ENCODE assay signal across 8 cellular contexts in the genomic region with DNA sequence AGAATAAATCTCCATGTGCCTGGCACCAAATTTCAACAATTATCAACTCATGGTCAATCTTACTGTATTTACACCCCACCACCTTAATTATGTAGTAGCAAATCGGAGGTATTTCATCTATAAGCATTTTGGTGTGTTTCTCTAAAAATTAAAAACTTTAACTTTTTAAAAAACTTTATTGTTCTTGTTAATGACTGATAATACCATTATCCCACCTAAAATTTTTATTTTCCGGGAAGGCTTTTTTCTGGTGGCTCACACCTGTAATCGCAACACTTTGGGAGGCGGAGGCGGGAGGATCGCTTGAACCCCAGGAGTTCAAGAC. TPM values are rescaled to one million over a fixed set of nuclear protein-coding genes. Genes with fewer than 3 reads are reported as not detected.
A peak's percentile ranks its signal among the peaks of the same experiment; 100 is the strongest.
DNase-seq lines count a peak whose midpoint lies in the region; ATAC-seq and TF ChIP-seq lines count a peak whose summit lies in the region.

No MANE protein-coding gene starts in this region.

- peaks cover 13% of the 10 kb centered on the region for H3K4me1 Mint-ChIP-seq in Calu3 (ENCODE audit: low read depth, unreplicated experiment)
- peaks cover 9% of the 10 kb centered on the region for H3K4me1 Mint-ChIP-seq in chondrocyte (ENCODE audit: low read depth)
- H3K4me1 Mint-ChIP-seq in neural crest cell, result peaks cover 7% of the 10 kb centered on the region

- POLR2A ChIA-PET in HEK293T (lab: Yijun Ruan, JAX), result interaction anchor here (1.0 kb wide), 1 partner anchor 24 kb away, joined by 3 read pairs; a partner anchor contains a TSS

- CTCF ChIA-PET in Calu3 (lab: Charles Lee) (no interaction called here), HEK293T (lab: Yijun Ruan, JAX) (no interaction called here)

- peak; percentile 12 for ATAC-seq in HG03159 (IDR thresholded peaks at IDR 0.05; ENCODE audit: unreplicated experiment)

- BruUV-seq in Calu3 (replicated peaks; lab: Mats Ljungman, UMichigan), result no TSS peak

- peaks cover 44% of the 10 kb centered on the region for H3K36me3 Mint-ChIP-seq in Calu3 (ENCODE audit: insufficient read depth, unreplicated experiment)
- H3K36me3 Mint-ChIP-seq in chondrocyte (ENCODE audit: low read depth), result peaks cover 18% of the 10 kb centered on the region
- peaks cover 5% of the 10 kb centered on the region for H3K36me3 Mint-ChIP-seq in neural crest cell (ENCODE audit: low read depth)

- TF ChIP-seq CTCF in Calu3 (IDR thresholded peaks at IDR 0.05; ENCODE audit: unreplicated experiment), result no peak
- no peak for TF ChIP-seq CTCF in chondrocyte (IDR thresholded peaks at IDR 0.05)
- TF ChIP-seq CTCF in neural crest cell (conservative IDR thresholded peaks at IDR 0.05), result no peak

- H3K27me3 Mint-ChIP-seq in Calu3 (ENCODE audit: unreplicated experiment), result no peaks in the 10 kb centered on the region
- H3K27me3 Mint-ChIP-seq in chondrocyte (ENCODE audit: low read depth), result no peaks in the 10 kb centered on the region
- no peaks in the 10 kb centered on the region for H3K27me3 Mint-ChIP-seq in neural crest cell (ENCODE audit: low read depth)

- intact Hi-C loops in Calu3 (cut with micrococcal nuclease; ENCODE audit: unreplicated experiment), result no loop called here

- no peaks in the 10 kb centered on the region for H3K9me3 Mint-ChIP-seq in Calu3 (ENCODE audit: low read depth, unreplicated experiment)
- H3K9me3 Mint-ChIP-seq in chondrocyte (ENCODE audit: low read depth), result no peaks in the 10 kb centered on the region
- H3K9me3 Mint-ChIP-seq in neural crest cell, result no peaks in the 10 kb centered on the region

- H3K27ac Mint-ChIP-seq in Calu3 (ENCODE audit: unreplicated experiment) (peak overlapping the region; percentile 74), chondrocyte (ENCODE audit: unreplicated experiment) (peak overlapping the region; percentile 8), neural crest cell (ENCODE audit: unreplicated experiment) (no peak overlapping the region)

- H3K4me3 Mint-ChIP-seq in Calu3 (ENCODE audit: low read depth, unreplicated experiment) (peak overlapping the region; percentile 99), chondrocyte (ENCODE audit: unreplicated experiment) (peak overlapping the region; percentile 82), neural crest cell (peak overlapping the region; percentile 96)

- no peak for DNase-seq in Calu3
- no peak for DNase-seq in chondrocyte (ENCODE audit: low spot score)
- no peak for DNase-seq in neural crest cell (ENCODE audit: low read depth, low spot score)
- DNase-seq in NK-92 treated with Interleukin-12 subunit alpha and Interleukin-12 subunit beta, amount 100 ng/mL, for 24 hours (lab: John Stamatoyannopoulos, UW), result no peak
- no peak for DNase-seq in HEK293T (ENCODE audit: extremely low spot score)
- no peak for DNase-seq in NOMO-1 treated with DMSO at 0.1 percent for 48 hours (lab: John Stamatoyannopoulos, UW; ENCODE audit: unreplicated experiment)
- no peak for DNase-seq in activated CD4-positive, alpha-beta T cell treated with anti-CD3 and anti-CD28 coated beads for 1 hour

TF ChIP-seq in HEK293T, 16 proteins besides CTCF, POLR2A, EP300 and RAD21:
- TF ChIP-seq ARNT (IDR thresholded peaks at IDR 0.05) (no peak), BHLHE40 (IDR thresholded peaks at IDR 0.05; ENCODE audit: borderline replicate concordance) (no peak), FOXK2 (IDR thresholded peaks at IDR 0.05) (no peak), ZNF384 (IDR thresholded peaks at IDR 0.05) (no peak), SUZ12 (IDR thresholded peaks at IDR 0.05) (no peak), SP1 (IDR thresholded peaks at IDR 0.05) (no peak), L3MBTL2 (conservative IDR thresholded peaks at IDR 0.05) (no peak), CTBP1 (IDR thresholded peaks at IDR 0.05; ENCODE audit: borderline replicate concordance) (no peak)

RNA-seq across cellular contexts. Expression of a gene that starts 0.5 kb away (rescaled TPM):
- total RNA-seq in Calu3 (2022), result 29.3 and 35.7 TPM in 2 replicates
- total RNA-seq in chondrocyte, result 6.6 to 8.7 TPM (median 8.6 TPM) in 3 replicates
- total RNA-seq in neural crest cell, result 12.9 and 15.1 TPM in 2 replicates

RNA-seq across cellular contexts. Expression of a gene that starts 24.4 kb away (rescaled TPM):
- total RNA-seq in Calu3 (2022) (137 and 158 TPM in 2 replicates), chondrocyte (81.2 to 103 TPM (median 94.6 TPM) in 3 replicates), neural crest cell (191 and 205 TPM in 2 replicates)

RNA-seq across cellular contexts. Expression of a gene that starts 38.8 kb away (rescaled TPM):
- total RNA-seq in Calu3 (2022) (353 and 375 TPM in 2 replicates), chondrocyte (209 to 228 TPM (median 221 TPM) in 3 replicates), neural crest cell (227 and 245 TPM in 2 replicates)
